Comparison of ENCODE assay signal across 20 cellular contexts in genomic region chr5:6107675-6108539, GRCh38.
"Had no signal": no experiment of that assay in that cellular context is flagged by ENCODE, and none has a peak within 500 bp of the region (broad histone marks: within the 10 kb centered on the region; RNA-seq: fewer than 3 reads in every experiment).

No MANE protein-coding gene starts in this region.

- H3K9me3 Mint-ChIP-seq: nephron progenitor cell, type B pancreatic cell had no signal

- H3K27ac Mint-ChIP-seq: naive thymus-derived CD4-positive, alpha-beta T cell; type B pancreatic cell had no signal

- ATAC-seq: esophagus mucosa; gastrocnemius medialis; heart right ventricle; left lobe of liver; naive thymus-derived CD4-positive, alpha-beta T cell; right cardiac atrium had no signal

- H3K27ac ChIP-seq: gastrocnemius medialis, heart right ventricle, ovary, suprapubic skin, thyroid gland had no signal

- H3K36me3 ChIP-seq: gastrocnemius medialis, heart right ventricle, ovary, suprapubic skin, thyroid gland had no signal

- H3K4me1 Mint-ChIP-seq: naive thymus-derived CD4-positive, alpha-beta T cell had no signal

- H3K4me3 ChIP-seq: gastrocnemius medialis, heart right ventricle, ovary, suprapubic skin, thyroid gland had no signal

- H3K27me3 Mint-ChIP-seq: naive thymus-derived CD4-positive, alpha-beta T cell had no signal

- H3K9me3 ChIP-seq: gastrocnemius medialis, heart right ventricle, ovary, suprapubic skin, thyroid gland had no signal

- H3K4me1 ChIP-seq: gastrocnemius medialis, heart right ventricle, suprapubic skin, thyroid gland had no signal

- H3K4me3 Mint-ChIP-seq: naive thymus-derived CD4-positive, alpha-beta T cell; nephron progenitor cell; type B pancreatic cell had no signal

- H3K27me3 ChIP-seq: gastrocnemius medialis, ovary, suprapubic skin, thyroid gland had no signal

- H3K36me3 Mint-ChIP-seq: naive thymus-derived CD4-positive, alpha-beta T cell; type B pancreatic cell had no signal

- FAIRE-seq: endometrium, small intestine, urothelium cell line had no signal

- DNase-seq: effector memory CD4-positive, alpha-beta T cell; gastrocnemius medialis; heart right ventricle; hypothalamus; islet precursor cell; mammary epithelial cell; naive thymus-derived CD4-positive, alpha-beta T cell; nephron progenitor cell; ovary; right cardiac atrium; small intestine; stimulated activated CD4-positive, alpha-beta T cell treated with anti-CD3 and anti-CD28 coated beads, Interleukin-12 subunit alpha, Interleukin-12 subunit beta, amount 100 ng/mL, for 4 hours; stimulated activated naive CD4-positive, alpha-beta T cell; thyroid gland had no signal
